Comparison of ENCODE assay signal across 11 cellular contexts in genomic region chr1:213020016-213020415, GRCh38.
"Had no signal": no experiment of that assay in that cellular context is flagged by ENCODE, and none has a peak within 500 bp of the region (broad histone marks: within the 10 kb centered on the region; RNA-seq: fewer than 3 reads in every experiment).

No MANE protein-coding gene starts in this region.

- H3K27ac Mint-ChIP-seq: GM23338, H9, HFFc6 had no signal

- H3K4me3 Mint-ChIP-seq: GM23338, H9, HFFc6 had no signal

- H3K9ac ChIP-seq: GM23248 had no signal

- DNase-seq: GM23248, GOT3, H7, H9, HCEC 1CT, HFFc6 had no signal

- H3K9me3 ChIP-seq: HAP-1 had no signal

- H3K9me3 Mint-ChIP-seq: HFFc6 had no signal

- H3K4me3 ChIP-seq: GM23248, GM23338, HAP-1 had no signal

- H3K4me1 Mint-ChIP-seq: GM23338, H9 had no signal

- FAIRE-seq: H1, H54 had no signal

- ATAC-seq: GM23338, HCT116 had no signal

- H3K27ac ChIP-seq: GM23248 had no signal

- H2AFZ ChIP-seq: GM23248, GM23338 had no signal

- H3K4me2 ChIP-seq: GM23338 had no signal

- H3K36me3 ChIP-seq: HAP-1 had no signal
